1 cellular context compared by ENCODE assay signal in genomic region chr17:66753126-66753920, GRCh38.
TF ChIP-seq lines count a peak whose summit lies in the region.

No MANE protein-coding gene starts in this region.

TF ChIP-seq in K562, 482 proteins besides CTCF, POLR2A, EP300 and RAD21 (continued from another document and continues in another):
- TF ChIP-seq REST (CRISPR knock-in tag; IDR thresholded peaks at IDR 0.05; ENCODE audit: low read depth): no peak
- no peak for TF ChIP-seq POLR2B (IDR thresholded peaks at IDR 0.05; ENCODE audit: low read depth, partially characterized antibody)
- TF ChIP-seq PML (IDR thresholded peaks at IDR 0.05; ENCODE audit: low read length): peak; percentile 48; the same call in 1 of the 2 replicates
- TF ChIP-seq FOXP4 (CRISPR knock-in tag; IDR thresholded peaks at IDR 0.05; ENCODE audit: borderline replicate concordance): no peak
- no peak for TF ChIP-seq CAMTA2 (CRISPR knock-in tag; conservative IDR thresholded peaks at IDR 0.05)
- TF ChIP-seq CHCHD3 (CRISPR knock-in tag; IDR thresholded peaks at IDR 0.05): no peak
- no peak for TF ChIP-seq ZNF174 (CRISPR knock-in tag; IDR thresholded peaks at IDR 0.05)
- no peak for TF ChIP-seq SMAD4 (CRISPR knock-in tag; conservative IDR thresholded peaks at IDR 0.05)
- TF ChIP-seq PHF21A (IDR thresholded peaks at IDR 0.05; ENCODE audit: borderline replicate concordance, low read depth): no peak
- no peak for TF ChIP-seq POLR2AphosphoS2 (IDR thresholded peaks at IDR 0.05; ENCODE audit: low read length)
- no peak for TF ChIP-seq ZNF311 (CRISPR knock-in tag; IDR thresholded peaks at IDR 0.05)
- TF ChIP-seq ARID2 (IDR thresholded peaks at IDR 0.05): no peak
- no peak for TF ChIP-seq CC2D1A (IDR thresholded peaks at IDR 0.05)
- peak in 1 of 2 experiments; percentile 69; a peak in 1 of 4 replicates for TF ChIP-seq HDAC1 (IDR thresholded peaks at IDR 0.05)
- no peak for TF ChIP-seq HDGF (IDR thresholded peaks at IDR 0.05)
- peak; percentile 70 for TF ChIP-seq ATF3 (IDR thresholded peaks at IDR 0.05)
- no peak for TF ChIP-seq ATF3 (CRISPR knock-in tag; conservative IDR thresholded peaks at IDR 0.05)
- TF ChIP-seq SMARCE1 (IDR thresholded peaks at IDR 0.05): peak; percentile 78; the same call in 1 of the 2 replicates
- no peak for TF ChIP-seq NFIX (CRISPR knock-in tag; IDR thresholded peaks at IDR 0.05; ENCODE audit: low read depth)
- TF ChIP-seq VEZF1 (CRISPR knock-in tag; IDR thresholded peaks at IDR 0.05): peak; percentile 55
- TF ChIP-seq ZNF407 (IDR thresholded peaks at IDR 0.05; ENCODE audit: low read depth): no peak
- no peak for TF ChIP-seq HOXB6 (CRISPR knock-in tag; IDR thresholded peaks at IDR 0.05; ENCODE audit: borderline replicate concordance)
- peak; percentile 84 for TF ChIP-seq CBFA2T3 (IDR thresholded peaks at IDR 0.05)
- no peak for TF ChIP-seq ZNF639 (CRISPR knock-in tag; conservative IDR thresholded peaks at IDR 0.05 in 1 of 2, IDR thresholded peaks at IDR 0.05 in 1 of 2)
- no peak for TF ChIP-seq PCBP1 (IDR thresholded peaks at IDR 0.05; ENCODE audit: low read depth, low read length, poor library complexity, severe bottlenecking)
- no peak for TF ChIP-seq ZKSCAN3 (CRISPR knock-in tag; IDR thresholded peaks at IDR 0.05)
- TF ChIP-seq STAG1 (CRISPR knock-in tag; IDR thresholded peaks at IDR 0.05; ENCODE audit: borderline replicate concordance): no peak
- no peak for TF ChIP-seq ZNF699 (CRISPR knock-in tag; IDR thresholded peaks at IDR 0.05; ENCODE audit: insufficient replicate concordance)
- TF ChIP-seq HNRNPL (IDR thresholded peaks at IDR 0.05; ENCODE audit: low read depth, low read length): no peak
- no peak for TF ChIP-seq POLR2G (IDR thresholded peaks at IDR 0.05; ENCODE audit: low read depth, low read length)
- TF ChIP-seq CBFA2T2 (conservative IDR thresholded peaks at IDR 0.05): peak; percentile 67
- TF ChIP-seq AFF4 (CRISPR knock-in tag; IDR thresholded peaks at IDR 0.05): no peak
- TF ChIP-seq FOXK1 (CRISPR knock-in tag; IDR thresholded peaks at IDR 0.05; ENCODE audit: borderline replicate concordance): no peak
- TF ChIP-seq OTX1 (CRISPR knock-in tag; IDR thresholded peaks at IDR 0.05): no peak
- TF ChIP-seq SMC3 (conservative IDR thresholded peaks at IDR 0.05; ENCODE audit: insufficient read depth, low read depth, low read length): no peak
- TF ChIP-seq HBP1 (CRISPR knock-in tag; IDR thresholded peaks at IDR 0.05): no peak
- TF ChIP-seq DACH1 (IDR thresholded peaks at IDR 0.05; ENCODE audit: partially characterized antibody): no peak
- TF ChIP-seq ARID1B (IDR thresholded peaks at IDR 0.05): peak; percentile 88
- TF ChIP-seq SIN3B (IDR thresholded peaks at IDR 0.05; ENCODE audit: low read depth): no peak
- TF ChIP-seq CBFB (CRISPR knock-in tag; IDR thresholded peaks at IDR 0.05): no peak
- no peak for TF ChIP-seq ZNF445 (CRISPR knock-in tag; IDR thresholded peaks at IDR 0.05; ENCODE audit: low read depth)
